Comparison of ENCODE assay signal across 13 cellular contexts in the genomic region with DNA sequence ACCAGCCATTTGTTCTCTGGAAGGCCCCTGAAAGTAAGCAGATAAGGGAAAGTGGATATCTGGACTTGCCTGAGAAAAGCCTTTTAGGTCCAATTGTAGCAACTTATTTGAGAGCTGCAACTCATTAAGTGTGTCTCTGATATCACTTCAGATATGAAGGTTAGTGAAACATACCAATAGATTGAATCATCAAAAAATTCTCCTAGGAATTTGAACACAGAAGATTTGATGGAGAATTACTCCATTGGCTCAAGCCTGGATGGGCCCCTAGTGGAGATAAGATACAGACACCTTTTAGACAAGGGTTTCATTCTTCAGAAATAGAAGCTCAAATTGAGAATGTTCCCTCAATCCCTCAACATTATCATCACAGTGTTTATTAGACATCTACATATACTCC.
DNase-seq lines count a peak whose midpoint lies in the region; ATAC-seq and TF ChIP-seq lines count a peak whose summit lies in the region.
"Had no signal": no experiment of that assay in that cellular context is flagged by ENCODE, and none has a peak within 500 bp of the region (broad histone marks: within the 10 kb centered on the region; RNA-seq: fewer than 3 reads in every experiment).

No MANE protein-coding gene starts in this region.

- no peak for ATAC-seq in GM21825 (IDR thresholded peaks at IDR 0.05; ENCODE audit: unreplicated experiment)

- H3K23ac ChIP-seq in mesendoderm (ENCODE audit: low read length) = no peak overlapping the region

- H3K9me3 Mint-ChIP-seq in chondrocyte (ENCODE audit: low read depth) = no peaks in the 10 kb centered on the region
- H3K9me3 Mint-ChIP-seq in Calu3 (ENCODE audit: low read depth, unreplicated experiment) = no peaks in the 10 kb centered on the region
- H3K9me3 Mint-ChIP-seq in activated CD4-positive, alpha-beta memory T cell treated with anti-CD3 and anti-CD28 coated beads for 36 hours = no peaks in the 10 kb centered on the region
- H3K9me3 Mint-ChIP-seq: activated naive CD4-positive, alpha-beta T cell treated with anti-CD3 and anti-CD28 coated beads, Interleukin-2, amount 50 U/mL, for 24 hours; T-helper 1 cell treated with Interleukin-12 subunit alpha and Interleukin-12 subunit beta and Interleukin-4 antibody, amounts not matched to agents 30 μg/mL and 1 μg/mL, for 36 hours had no signal

- no peak overlapping the region for H3K56ac ChIP-seq in mesendoderm (ENCODE audit: low read length)

- CTCF ChIA-PET in Calu3 (lab: Charles Lee) = interaction anchor here (0.6 kb wide), 1 partner anchor 276 kb away, joined by 5 read pairs; no protein-coding TSS in a partner anchor
- CTCF ChIA-PET in activated CD4-positive, alpha-beta memory T cell treated with anti-CD3 and anti-CD28 coated beads for 36 hours (lab: Charles Lee) = no interaction called here

- no peak overlapping the region for H2AK5ac ChIP-seq in mesendoderm (ENCODE audit: low read length)

- H3K79me2 ChIP-seq in mesendoderm (ENCODE audit: control insufficient read depth, insufficient read depth, low read length) = no peaks in the 10 kb centered on the region

- peak; percentile 11; the same call in 1 of the 2 replicates for TF ChIP-seq CTCF in C4-2B (conservative IDR thresholded peaks at IDR 0.05)
- TF ChIP-seq CTCF in chondrocyte (IDR thresholded peaks at IDR 0.05) = peak; percentile 48
- no peak for TF ChIP-seq CTCF in Calu3 (IDR thresholded peaks at IDR 0.05; ENCODE audit: unreplicated experiment)

- no peak overlapping the region for H3K4me3 ChIP-seq in mesendoderm (ENCODE audit: low read length)

- H3K36me3 ChIP-seq in mesendoderm (ENCODE audit: control insufficient read depth, insufficient read depth, low read length) = no peaks in the 10 kb centered on the region

- H3K18ac ChIP-seq in mesendoderm (ENCODE audit: low read length) = no peak overlapping the region

- no peaks in the 10 kb centered on the region for H3K4me1 ChIP-seq in mesendoderm (ENCODE audit: control insufficient read depth, low read depth, low read length)

- no peaks in the 10 kb centered on the region for H3K79me1 ChIP-seq in mesendoderm (ENCODE audit: low read length)

- H3K4me1 Mint-ChIP-seq in chondrocyte (ENCODE audit: low read depth) = peaks cover 8% of the 10 kb centered on the region
- peaks cover 10% of the 10 kb centered on the region for H3K4me1 Mint-ChIP-seq in Calu3 (ENCODE audit: low read depth, unreplicated experiment)
- no peaks in the 10 kb centered on the region for H3K4me1 Mint-ChIP-seq in activated CD4-positive, alpha-beta memory T cell treated with anti-CD3 and anti-CD28 coated beads for 36 hours (ENCODE audit: low read depth)
- H3K4me1 Mint-ChIP-seq: activated naive CD4-positive, alpha-beta T cell treated with anti-CD3 and anti-CD28 coated beads, Interleukin-2, amount 50 U/mL, for 24 hours had no signal

- H3K27ac Mint-ChIP-seq in chondrocyte (ENCODE audit: unreplicated experiment) (no peak overlapping the region), Calu3 (ENCODE audit: unreplicated experiment) (no peak overlapping the region)
- H3K27ac Mint-ChIP-seq in activated CD4-positive, alpha-beta memory T cell treated with anti-CD3 and anti-CD28 coated beads for 36 hours = no peak overlapping the region
- H3K27ac Mint-ChIP-seq: activated naive CD4-positive, alpha-beta T cell treated with anti-CD3 and anti-CD28 coated beads, Interleukin-2, amount 50 U/mL, for 24 hours; T-helper 1 cell treated with Interleukin-12 subunit alpha and Interleukin-12 subunit beta and Interleukin-4 antibody, amounts not matched to agents 30 μg/mL and 1 μg/mL, for 36 hours had no signal

- no TSS peak for BruUV-seq in Calu3 (replicated peaks; lab: Mats Ljungman, UMichigan)

- no peak overlapping the region for H3K4ac ChIP-seq in mesendoderm (ENCODE audit: low read depth, low read length)

- no peak overlapping the region for H2BK5ac ChIP-seq in mesendoderm (ENCODE audit: low read length)

- intact Hi-C loops in Calu3 (cut with micrococcal nuclease; ENCODE audit: unreplicated experiment) = no loop called here
- intact Hi-C loops in activated CD4-positive, alpha-beta memory T cell treated with anti-CD3 and anti-CD28 coated beads for 36 hours (cut with micrococcal nuclease) = no loop called here

- peak; percentile 32 for DNase-seq in LHCN-M2 (ENCODE audit: low read depth)
- DNase-seq in chondrocyte (ENCODE audit: low spot score) = no peak
- DNase-seq in mesendoderm = peak; percentile 67
- DNase-seq in Calu3 = no peak
- DNase-seq in NK-92 treated with Interleukin-12 subunit alpha and Interleukin-12 subunit beta, amount 100 ng/mL, for 24 hours (lab: John Stamatoyannopoulos, UW) = no peak
- DNase-seq in activated CD4-positive, alpha-beta memory T cell treated with anti-CD3 and anti-CD28 coated beads for 36 hours = no peak
- DNase-seq: activated CD8-positive, alpha-beta memory T cell treated with anti-CD3 and anti-CD28 coated beads for 24 hours; COR-L47; NCI-H748 treated with DMSO at 0.1 percent for 48 hours had no signal

- H3K27me3 Mint-ChIP-seq in chondrocyte (ENCODE audit: low read depth) (no peaks in the 10 kb centered on the region), Calu3 (ENCODE audit: unreplicated experiment) (no peaks in the 10 kb centered on the region)
- H3K27me3 Mint-ChIP-seq in activated CD4-positive, alpha-beta memory T cell treated with anti-CD3 and anti-CD28 coated beads for 36 hours = no peaks in the 10 kb centered on the region
- H3K27me3 Mint-ChIP-seq: activated naive CD4-positive, alpha-beta T cell treated with anti-CD3 and anti-CD28 coated beads, Interleukin-2, amount 50 U/mL, for 24 hours had no signal

- H3K4me3 Mint-ChIP-seq in chondrocyte (ENCODE audit: unreplicated experiment) (no peak overlapping the region), Calu3 (ENCODE audit: low read depth, unreplicated experiment) (no peak overlapping the region)
- H3K4me3 Mint-ChIP-seq in activated CD4-positive, alpha-beta memory T cell treated with anti-CD3 and anti-CD28 coated beads for 36 hours = no peak overlapping the region
- H3K4me3 Mint-ChIP-seq: activated naive CD4-positive, alpha-beta T cell treated with anti-CD3 and anti-CD28 coated beads, Interleukin-2, amount 50 U/mL, for 24 hours; T-helper 1 cell treated with Interleukin-12 subunit alpha and Interleukin-12 subunit beta and Interleukin-4 antibody, amounts not matched to agents 30 μg/mL and 1 μg/mL, for 36 hours had no signal

- POLR2A ChIA-PET in activated CD4-positive, alpha-beta memory T cell treated with anti-CD3 and anti-CD28 coated beads for 36 hours (lab: Charles Lee) = no interaction called here

- H3K27ac ChIP-seq in C4-2B (no peak overlapping the region), mesendoderm (ENCODE audit: low read depth, low read length) (no peak overlapping the region)

- H2BK15ac ChIP-seq in mesendoderm (replicated peaks; ENCODE audit: low read depth) = no peak overlapping the region

- H3K9ac ChIP-seq in mesendoderm (ENCODE audit: low read length) = no peak overlapping the region

- H3K4me2 ChIP-seq in mesendoderm (ENCODE audit: low read length) = no peak overlapping the region

- H3K36me3 Mint-ChIP-seq in chondrocyte (ENCODE audit: low read depth) (no peaks in the 10 kb centered on the region), Calu3 (ENCODE audit: insufficient read depth, unreplicated experiment) (no peaks in the 10 kb centered on the region)
- no peaks in the 10 kb centered on the region for H3K36me3 Mint-ChIP-seq in activated CD4-positive, alpha-beta memory T cell treated with anti-CD3 and anti-CD28 coated beads for 36 hours

- no peak overlapping the region for H2BK120ac ChIP-seq in mesendoderm (ENCODE audit: low read depth, low read length)

- H4K5ac ChIP-seq in mesendoderm (ENCODE audit: low read length) = no peak overlapping the region

- H4K8ac ChIP-seq in mesendoderm (ENCODE audit: low read depth, low read length) = no peak overlapping the region

- no peaks in the 10 kb centered on the region for H3K27me3 ChIP-seq in mesendoderm (ENCODE audit: insufficient read depth, low read length, poor library complexity)

Comparison
In these comparisons a context has a peak if more than half of its experiments do, and no peak if none do; other contexts are left out.
1. DNase-seq: peak in LHCN-M2 (single experiment) and mesendoderm (single experiment); none in chondrocyte (single experiment), Calu3 (single experiment), NK-92 treated with Interleukin-12 subunit alpha and Interleukin-12 subunit beta, amount 100 ng/mL, for 24 hours (single experiment) and activated CD4-positive, alpha-beta memory T cell treated with anti-CD3 and anti-CD28 coated beads for 36 hours (single experiment).